Comparison of ENCODE assay signal across 1 cellular context in genomic region chr3:149971403-149972075, GRCh38.
TF ChIP-seq lines count a peak whose summit lies in the region.

No MANE protein-coding gene starts in this region.

TF ChIP-seq in HepG2, 621 proteins besides CTCF, POLR2A, EP300 and RAD21 (continued from another document and continues in another):
- TF ChIP-seq, protein P1, sequence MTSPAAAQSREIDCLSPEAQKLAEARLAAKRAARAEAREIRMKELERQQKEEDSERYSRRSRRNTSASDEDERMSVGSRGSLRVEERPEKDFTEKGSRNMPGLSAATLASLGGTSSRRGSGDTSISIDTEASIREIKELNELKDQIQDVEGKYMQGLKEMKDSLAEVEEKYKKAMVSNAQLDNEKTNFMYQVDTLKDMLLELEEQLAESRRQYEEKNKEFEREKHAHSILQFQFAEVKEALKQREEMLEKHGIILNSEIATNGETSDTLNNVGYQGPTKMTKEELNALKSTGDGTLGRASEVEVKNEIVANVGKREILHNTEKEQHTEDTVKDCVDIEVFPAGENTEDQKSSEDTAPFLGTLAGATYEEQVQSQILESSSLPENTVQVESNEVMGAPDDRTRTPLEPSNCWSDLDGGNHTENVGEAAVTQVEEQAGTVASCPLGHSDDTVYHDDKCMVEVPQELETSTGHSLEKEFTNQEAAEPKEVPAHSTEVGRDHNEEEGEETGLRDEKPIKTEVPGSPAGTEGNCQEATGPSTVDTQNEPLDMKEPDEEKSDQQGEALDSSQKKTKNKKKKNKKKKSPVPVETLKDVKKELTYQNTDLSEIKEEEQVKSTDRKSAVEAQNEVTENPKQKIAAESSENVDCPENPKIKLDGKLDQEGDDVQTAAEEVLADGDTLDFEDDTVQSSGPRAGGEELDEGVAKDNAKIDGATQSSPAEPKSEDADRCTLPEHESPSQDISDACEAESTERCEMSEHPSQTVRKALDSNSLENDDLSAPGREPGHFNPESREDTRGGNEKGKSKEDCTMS (CRISPR knock-in tag; conservative IDR thresholded peaks at IDR 0.05) = no peak
- TF ChIP-seq ARID2 (CRISPR knock-in tag; IDR thresholded peaks at IDR 0.05; ENCODE audit: borderline replicate concordance) (no peak), TAF1 (CRISPR knock-in tag; IDR thresholded peaks at IDR 0.05) (no peak), SNRNP70 (IDR thresholded peaks at IDR 0.05; ENCODE audit: low read depth, low read length) (no peak), NPAS2 (CRISPR knock-in tag; IDR thresholded peaks at IDR 0.05; ENCODE audit: borderline replicate concordance) (0 out of 2 replicates have a peak, but pooled peaks have one; percentile 52), SMAD3 (CRISPR knock-in tag; IDR thresholded peaks at IDR 0.05) (no peak), ZNF761 (CRISPR knock-in tag; conservative IDR thresholded peaks at IDR 0.05) (no peak), JUN (CRISPR knock-in tag; IDR thresholded peaks at IDR 0.05) (no peak; the same call in 1 of the 2 replicates), ZNF251 (CRISPR knock-in tag; IDR thresholded peaks at IDR 0.05) (no peak), TSC22D2 (CRISPR knock-in tag; IDR thresholded peaks at IDR 0.05; ENCODE audit: borderline replicate concordance) (no peak), ZZZ3 (CRISPR knock-in tag; IDR thresholded peaks at IDR 0.05; ENCODE audit: borderline replicate concordance) (no peak), PRDM4 (CRISPR knock-in tag; IDR thresholded peaks at IDR 0.05; ENCODE audit: borderline replicate concordance) (no peak), RARA (CRISPR knock-in tag; IDR thresholded peaks at IDR 0.05) (no peak), TOPORS (CRISPR knock-in tag; IDR thresholded peaks at IDR 0.05) (no peak), ZNF296 (CRISPR knock-in tag; conservative IDR thresholded peaks at IDR 0.05) (no peak), ZSCAN20 (CRISPR knock-in tag; IDR thresholded peaks at IDR 0.05; ENCODE audit: borderline replicate concordance) (no peak), MAZ (IDR thresholded peaks at IDR 0.05; ENCODE audit: borderline replicate concordance, low read depth, low read length) (no peak), MAZ (CRISPR knock-in tag; IDR thresholded peaks at IDR 0.05; ENCODE audit: low read depth) (no peak), GZF1 (CRISPR knock-in tag; IDR thresholded peaks at IDR 0.05) (no peak), ZNF589 (CRISPR knock-in tag; conservative IDR thresholded peaks at IDR 0.05) (no peak), TFDP1 (CRISPR knock-in tag; IDR thresholded peaks at IDR 0.05; ENCODE audit: borderline replicate concordance) (no peak), ZNF580 (CRISPR knock-in tag; IDR thresholded peaks at IDR 0.05; ENCODE audit: borderline replicate concordance, low read depth) (no peak; the same call in 1 of the 2 replicates), PAF1 (CRISPR knock-in tag; IDR thresholded peaks at IDR 0.05) (no peak), ZNF20 (CRISPR knock-in tag; IDR thresholded peaks at IDR 0.05) (no peak), SP2 (CRISPR knock-in tag; IDR thresholded peaks at IDR 0.05) (no peak; the same call in 1 of the 2 replicates), EZH2 (conservative IDR thresholded peaks at IDR 0.05; ENCODE audit: low read depth, low read length) (no peak), WIZ (CRISPR knock-in tag; IDR thresholded peaks at IDR 0.05) (no peak), MLLT10 (CRISPR knock-in tag; IDR thresholded peaks at IDR 0.05) (no peak), NR2F6 (IDR thresholded peaks at IDR 0.05) (no peak), NR2F6 (CRISPR knock-in tag; IDR thresholded peaks at IDR 0.05) (no peak), ZIK1 (CRISPR knock-in tag; IDR thresholded peaks at IDR 0.05; ENCODE audit: borderline replicate concordance, low read depth) (no peak), ZNF230 (CRISPR knock-in tag; IDR thresholded peaks at IDR 0.05) (peak; percentile 68; the same call in 1 of the 2 replicates), DBP (CRISPR knock-in tag; IDR thresholded peaks at IDR 0.05; ENCODE audit: not compliant biosample characterization) (no peak)
- TF ChIP-seq, protein P2, sequence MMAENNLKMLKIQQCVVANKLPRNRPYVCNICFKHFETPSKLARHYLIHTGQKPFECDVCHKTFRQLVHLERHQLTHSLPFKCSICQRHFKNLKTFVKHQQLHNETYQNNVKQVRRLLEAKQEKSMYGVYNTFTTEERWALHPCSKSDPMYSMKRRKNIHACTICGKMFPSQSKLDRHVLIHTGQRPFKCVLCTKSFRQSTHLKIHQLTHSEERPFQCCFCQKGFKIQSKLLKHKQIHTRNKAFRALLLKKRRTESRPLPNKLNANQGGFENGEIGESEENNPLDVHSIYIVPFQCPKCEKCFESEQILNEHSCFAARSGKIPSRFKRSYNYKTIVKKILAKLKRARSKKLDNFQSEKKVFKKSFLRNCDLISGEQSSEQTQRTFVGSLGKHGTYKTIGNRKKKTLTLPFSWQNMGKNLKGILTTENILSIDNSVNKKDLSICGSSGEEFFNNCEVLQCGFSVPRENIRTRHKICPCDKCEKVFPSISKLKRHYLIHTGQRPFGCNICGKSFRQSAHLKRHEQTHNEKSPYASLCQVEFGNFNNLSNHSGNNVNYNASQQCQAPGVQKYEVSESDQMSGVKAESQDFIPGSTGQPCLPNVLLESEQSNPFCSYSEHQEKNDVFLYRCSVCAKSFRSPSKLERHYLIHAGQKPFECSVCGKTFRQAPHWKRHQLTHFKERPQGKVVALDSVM (CRISPR knock-in tag; IDR thresholded peaks at IDR 0.05) = 0 out of 2 replicates have a peak, but pooled peaks have one; percentile 38
- TF ChIP-seq, protein P3, sequence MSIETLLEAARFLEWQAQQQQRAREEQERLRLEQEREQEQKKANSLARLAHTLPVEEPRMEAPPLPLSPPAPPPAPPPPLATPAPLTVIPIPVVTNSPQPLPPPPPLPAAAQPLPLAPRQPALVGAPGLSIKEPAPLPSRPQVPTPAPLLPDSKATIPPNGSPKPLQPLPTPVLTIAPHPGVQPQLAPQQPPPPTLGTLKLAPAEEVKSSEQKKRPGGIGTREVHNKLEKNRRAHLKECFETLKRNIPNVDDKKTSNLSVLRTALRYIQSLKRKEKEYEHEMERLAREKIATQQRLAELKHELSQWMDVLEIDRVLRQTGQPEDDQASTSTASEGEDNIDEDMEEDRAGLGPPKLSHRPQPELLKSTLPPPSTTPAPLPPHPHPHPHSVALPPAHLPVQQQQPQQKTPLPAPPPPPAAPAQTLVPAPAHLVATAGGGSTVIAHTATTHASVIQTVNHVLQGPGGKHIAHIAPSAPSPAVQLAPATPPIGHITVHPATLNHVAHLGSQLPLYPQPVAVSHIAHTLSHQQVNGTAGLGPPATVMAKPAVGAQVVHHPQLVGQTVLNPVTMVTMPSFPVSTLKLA (IDR thresholded peaks at IDR 0.05) = no peak
- TF ChIP-seq, protein P4, sequence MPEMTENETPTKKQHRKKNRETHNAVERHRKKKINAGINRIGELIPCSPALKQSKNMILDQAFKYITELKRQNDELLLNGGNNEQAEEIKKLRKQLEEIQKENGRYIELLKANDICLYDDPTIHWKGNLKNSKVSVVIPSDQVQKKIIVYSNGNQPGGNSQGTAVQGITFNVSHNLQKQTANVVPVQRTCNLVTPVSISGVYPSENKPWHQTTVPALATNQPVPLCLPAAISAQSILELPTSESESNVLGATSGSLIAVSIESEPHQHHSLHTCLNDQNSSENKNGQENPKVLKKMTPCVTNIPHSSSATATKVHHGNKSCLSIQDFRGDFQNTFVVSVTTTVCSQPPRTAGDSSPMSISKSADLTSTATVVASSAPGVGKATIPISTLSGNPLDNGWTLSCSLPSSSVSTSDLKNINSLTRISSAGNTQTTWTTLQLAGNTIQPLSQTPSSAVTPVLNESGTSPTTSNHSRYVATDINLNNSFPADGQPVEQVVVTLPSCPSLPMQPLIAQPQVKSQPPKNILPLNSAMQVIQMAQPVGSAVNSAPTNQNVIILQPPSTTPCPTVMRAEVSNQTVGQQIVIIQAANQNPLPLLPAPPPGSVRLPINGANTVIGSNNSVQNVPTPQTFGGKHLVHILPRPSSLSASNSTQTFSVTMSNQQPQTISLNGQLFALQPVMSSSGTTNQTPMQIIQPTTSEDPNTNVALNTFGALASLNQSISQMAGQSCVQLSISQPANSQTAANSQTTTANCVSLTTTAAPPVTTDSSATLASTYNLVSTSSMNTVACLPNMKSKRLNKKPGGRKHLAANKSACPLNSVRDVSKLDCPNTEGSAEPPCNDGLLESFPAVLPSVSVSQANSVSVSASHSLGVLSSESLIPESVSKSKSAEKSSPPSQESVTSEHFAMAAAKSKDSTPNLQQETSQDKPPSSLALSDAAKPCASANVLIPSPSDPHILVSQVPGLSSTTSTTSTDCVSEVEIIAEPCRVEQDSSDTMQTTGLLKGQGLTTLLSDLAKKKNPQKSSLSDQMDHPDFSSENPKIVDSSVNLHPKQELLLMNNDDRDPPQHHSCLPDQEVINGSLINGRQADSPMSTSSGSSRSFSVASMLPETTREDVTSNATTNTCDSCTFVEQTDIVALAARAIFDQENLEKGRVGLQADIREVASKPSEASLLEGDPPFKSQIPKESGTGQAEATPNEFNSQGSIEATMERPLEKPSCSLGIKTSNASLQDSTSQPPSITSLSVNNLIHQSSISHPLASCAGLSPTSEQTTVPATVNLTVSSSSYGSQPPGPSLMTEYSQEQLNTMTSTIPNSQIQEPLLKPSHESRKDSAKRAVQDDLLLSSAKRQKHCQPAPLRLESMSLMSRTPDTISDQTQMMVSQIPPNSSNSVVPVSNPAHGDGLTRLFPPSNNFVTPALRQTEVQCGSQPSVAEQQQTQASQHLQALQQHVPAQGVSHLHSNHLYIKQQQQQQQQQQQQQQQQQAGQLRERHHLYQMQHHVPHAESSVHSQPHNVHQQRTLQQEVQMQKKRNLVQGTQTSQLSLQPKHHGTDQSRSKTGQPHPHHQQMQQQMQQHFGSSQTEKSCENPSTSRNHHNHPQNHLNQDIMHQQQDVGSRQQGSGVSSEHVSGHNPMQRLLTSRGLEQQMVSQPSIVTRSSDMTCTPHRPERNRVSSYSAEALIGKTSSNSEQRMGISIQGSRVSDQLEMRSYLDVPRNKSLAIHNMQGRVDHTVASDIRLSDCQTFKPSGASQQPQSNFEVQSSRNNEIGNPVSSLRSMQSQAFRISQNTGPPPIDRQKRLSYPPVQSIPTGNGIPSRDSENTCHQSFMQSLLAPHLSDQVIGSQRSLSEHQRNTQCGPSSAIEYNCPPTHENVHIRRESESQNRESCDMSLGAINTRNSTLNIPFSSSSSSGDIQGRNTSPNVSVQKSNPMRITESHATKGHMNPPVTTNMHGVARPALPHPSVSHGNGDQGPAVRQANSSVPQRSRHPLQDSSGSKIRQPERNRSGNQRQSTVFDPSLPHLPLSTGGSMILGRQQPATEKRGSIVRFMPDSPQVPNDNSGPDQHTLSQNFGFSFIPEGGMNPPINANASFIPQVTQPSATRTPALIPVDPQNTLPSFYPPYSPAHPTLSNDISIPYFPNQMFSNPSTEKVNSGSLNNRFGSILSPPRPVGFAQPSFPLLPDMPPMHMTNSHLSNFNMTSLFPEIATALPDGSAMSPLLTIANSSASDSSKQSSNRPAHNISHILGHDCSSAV (CRISPR knock-in tag; IDR thresholded peaks at IDR 0.05; ENCODE audit: borderline replicate concordance) = no peak
- TF ChIP-seq, protein P5, sequence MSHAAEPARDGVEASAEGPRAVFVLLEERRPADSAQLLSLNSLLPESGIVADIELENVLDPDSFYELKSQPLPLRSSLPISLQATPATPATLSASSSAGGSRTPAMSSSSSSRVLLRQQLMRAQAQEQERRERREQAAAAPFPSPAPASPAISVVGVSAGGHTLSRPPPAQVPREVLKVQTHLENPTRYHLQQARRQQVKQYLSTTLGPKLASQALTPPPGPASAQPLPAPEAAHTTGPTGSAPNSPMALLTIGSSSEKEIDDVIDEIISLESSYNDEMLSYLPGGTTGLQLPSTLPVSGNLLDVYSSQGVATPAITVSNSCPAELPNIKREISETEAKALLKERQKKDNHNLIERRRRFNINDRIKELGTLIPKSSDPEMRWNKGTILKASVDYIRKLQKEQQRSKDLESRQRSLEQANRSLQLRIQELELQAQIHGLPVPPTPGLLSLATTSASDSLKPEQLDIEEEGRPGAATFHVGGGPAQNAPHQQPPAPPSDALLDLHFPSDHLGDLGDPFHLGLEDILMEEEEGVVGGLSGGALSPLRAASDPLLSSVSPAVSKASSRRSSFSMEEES (CRISPR knock-in tag; IDR thresholded peaks at IDR 0.05) = 0 out of 2 replicates have a peak, but pooled peaks have one; percentile 5
